ENCODE assay signal across 36 cellular contexts in the genomic region with DNA sequence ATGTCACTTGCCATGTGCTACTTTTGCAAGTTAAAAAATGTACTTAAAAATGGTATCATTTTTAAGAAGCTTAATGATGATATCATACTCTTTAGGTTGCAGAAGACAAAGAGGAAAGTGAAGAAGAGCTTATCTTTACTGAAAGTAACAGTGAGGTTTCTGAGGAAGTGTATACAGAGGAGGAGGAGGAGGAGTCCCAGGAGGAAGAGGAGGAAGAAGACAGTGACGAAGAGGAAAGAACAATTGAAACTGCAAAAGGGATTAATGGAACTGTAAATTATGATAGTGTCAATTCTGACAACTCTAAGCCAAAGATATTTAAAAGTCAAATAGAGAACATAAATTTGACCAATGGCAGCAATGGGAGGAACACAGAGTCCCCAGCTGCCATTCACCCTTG. TPM values are rescaled to one million over a fixed set of nuclear protein-coding genes. Genes with fewer than 3 reads are reported as not detected.
"Had no signal": no experiment of that assay in that cellular context is flagged by ENCODE, and none has a peak within 500 bp of the region (broad histone marks: within the 10 kb centered on the region; RNA-seq: fewer than 3 reads in every experiment).

No MANE protein-coding gene starts in this region.

- H3K4me3 Mint-ChIP-seq: activated CD4-positive, alpha-beta memory T cell treated with anti-CD3 and anti-CD28 coated beads for 36 hours; activated CD4-positive, alpha-beta T cell treated with anti-CD3 and anti-CD28 coated beads, Interleukin-2, amount 10 ng/mL, durations not matched to agents 24 days and 14 days; activated T-cell treated with anti-CD3 and anti-CD28 coated beads, Interleukin-2, amount 50 U/mL, for 4 hours; activated T-helper 17 cell treated with anti-CD3 and anti-CD28 coated beads, Interleukin-2, amount 50 U/mL, for 72 hours; effector memory CD8-positive, alpha-beta T cell; immature natural killer cell; natural killer cell; stimulated activated effector memory CD8-positive, alpha-beta T cell treated with anti-CD3 and anti-CD28 coated beads, Interleukin-12 subunit alpha, Interleukin-12 subunit beta, amount 100 ng/mL, for 72 hours; T-helper 2 cell treated with Interferon-gamma antibody and Interleukin-4, amounts not matched to agents 5 μg/mL and 100 μg/mL, for 36 hours had no signal

- H3K4me3 ChIP-seq: gastroesophageal sphincter, lung, stomach, tibial artery, upper lobe of right lung had no signal

- H3K9me3 Mint-ChIP-seq: activated CD4-positive, alpha-beta memory T cell treated with anti-CD3 and anti-CD28 coated beads for 36 hours; activated CD4-positive, alpha-beta T cell treated with anti-CD3 and anti-CD28 coated beads, Interleukin-2, amount 10 ng/mL, durations not matched to agents 24 days and 14 days; activated T-cell treated with anti-CD3 and anti-CD28 coated beads, Interleukin-2, amount 50 U/mL, for 4 hours; activated T-helper 17 cell treated with anti-CD3 and anti-CD28 coated beads, Interleukin-2, amount 50 U/mL, for 72 hours; effector memory CD8-positive, alpha-beta T cell; immature natural killer cell; natural killer cell; stimulated activated effector memory CD8-positive, alpha-beta T cell treated with anti-CD3 and anti-CD28 coated beads, Interleukin-12 subunit alpha, Interleukin-12 subunit beta, amount 100 ng/mL, for 72 hours; T-helper 2 cell treated with Interferon-gamma antibody and Interleukin-4, amounts not matched to agents 5 μg/mL and 100 μg/mL, for 36 hours had no signal

- ATAC-seq: activated T-cell treated with anti-CD3 and anti-CD28 coated beads, Interleukin-2, amount 50 U/mL, for 4 hours; activated T-helper 17 cell treated with anti-CD3 and anti-CD28 coated beads, Interleukin-2, amount 50 U/mL, for 72 hours; effector memory CD8-positive, alpha-beta T cell; gastroesophageal sphincter; natural killer cell; sciatic nerve; stimulated activated effector memory CD8-positive, alpha-beta T cell treated with anti-CD3 and anti-CD28 coated beads, Interleukin-12 subunit alpha, Interleukin-12 subunit beta, amount 100 ng/mL, for 72 hours; upper lobe of right lung had no signal

- DNase-seq: activated CD4-positive, alpha-beta memory T cell treated with anti-CD3 and anti-CD28 coated beads for 36 hours; activated CD4-positive, alpha-beta T cell treated with anti-CD3 and anti-CD28 coated beads, Interleukin-2, amount 10 ng/mL, durations not matched to agents 24 days and 14 days; activated CD4-positive, CD25-positive, alpha-beta regulatory T cell treated with anti-CD3 and anti-CD28 coated beads, Interleukin-2, amount 50 U/mL, for 72 hours; activated CD8-positive, alpha-beta memory T cell treated with anti-CD3 and anti-CD28 coated beads, Interleukin-2, amount 50 U/mL, for 4 hours; activated gamma-delta T cell treated with Interleukin-2 at 50 U/mL for 16 hours; activated naive CD4-positive, alpha-beta T cell treated with anti-CD3 and anti-CD28 coated beads, Interleukin-2, amount 50 U/mL, for 16 hours; activated T-cell treated with anti-CD3 and anti-CD28 coated beads, Interleukin-2, amount 50 U/mL, for 4 hours; amniotic stem cell; brain microvascular endothelial cell; caudate nucleus; cortex of kidney; effector memory CD8-positive, alpha-beta T cell; erythroblast; hypothalamus; immature natural killer cell; kidney; mesendoderm; natural killer cell; posterior cingulate gyrus; small intestine; stimulated activated CD4-positive, alpha-beta T cell treated with anti-CD3 and anti-CD28 coated beads, Interleukin-4, amount 100 ng/mL, for 24 hours; stomach; T-helper 1 cell; tibial artery; upper lobe of right lung had no signal

- H3K36me3 Mint-ChIP-seq: activated CD4-positive, alpha-beta memory T cell treated with anti-CD3 and anti-CD28 coated beads for 36 hours; natural killer cell; stimulated activated effector memory CD8-positive, alpha-beta T cell treated with anti-CD3 and anti-CD28 coated beads, Interleukin-12 subunit alpha, Interleukin-12 subunit beta, amount 100 ng/mL, for 72 hours had no signal

- H3K9me3 ChIP-seq: gastroesophageal sphincter, stomach, tibial artery, upper lobe of right lung had no signal

- H3K4me1 ChIP-seq: gastroesophageal sphincter, stomach, tibial artery, upper lobe of right lung had no signal

- H3K27ac ChIP-seq: brain microvascular endothelial cell, gastroesophageal sphincter, stomach, tibial artery, upper lobe of right lung had no signal

- H3K27ac Mint-ChIP-seq: activated CD4-positive, alpha-beta memory T cell treated with anti-CD3 and anti-CD28 coated beads for 36 hours; activated CD4-positive, alpha-beta T cell treated with anti-CD3 and anti-CD28 coated beads, Interleukin-2, amount 10 ng/mL, durations not matched to agents 24 days and 14 days; activated T-helper 17 cell treated with anti-CD3 and anti-CD28 coated beads, Interleukin-2, amount 50 U/mL, for 72 hours; effector memory CD8-positive, alpha-beta T cell; immature natural killer cell; natural killer cell; stimulated activated effector memory CD8-positive, alpha-beta T cell treated with anti-CD3 and anti-CD28 coated beads, Interleukin-12 subunit alpha, Interleukin-12 subunit beta, amount 100 ng/mL, for 72 hours; T-helper 2 cell treated with Interferon-gamma antibody and Interleukin-4, amounts not matched to agents 5 μg/mL and 100 μg/mL, for 36 hours had no signal

- H3K27me3 ChIP-seq: brain microvascular endothelial cell, gastroesophageal sphincter, stomach, upper lobe of right lung had no signal

- H3K36me3 ChIP-seq: brain microvascular endothelial cell, gastroesophageal sphincter, stomach, tibial artery, upper lobe of right lung had no signal

- H3K4me1 Mint-ChIP-seq: activated CD4-positive, alpha-beta T cell treated with anti-CD3 and anti-CD28 coated beads, Interleukin-2, amount 10 ng/mL, durations not matched to agents 24 days and 14 days; activated T-helper 17 cell treated with anti-CD3 and anti-CD28 coated beads, Interleukin-2, amount 50 U/mL, for 72 hours; immature natural killer cell; natural killer cell; stimulated activated effector memory CD8-positive, alpha-beta T cell treated with anti-CD3 and anti-CD28 coated beads, Interleukin-12 subunit alpha, Interleukin-12 subunit beta, amount 100 ng/mL, for 72 hours had no signal

RNA-seq across cellular contexts. Expression of gene LMOD2, which starts 6.1 kb away (rescaled TPM):
- total RNA-seq: activated CD4-positive, alpha-beta memory T cell treated with anti-CD3 and anti-CD28 coated beads for 36 hours; activated CD4-positive, alpha-beta T cell treated with anti-CD3 and anti-CD28 coated beads, Interleukin-2, amount 10 ng/mL, durations not matched to agents 24 days and 14 days; activated CD8-positive, alpha-beta memory T cell treated with anti-CD3 and anti-CD28 coated beads for 36 hours; activated T-cell treated with anti-CD3 and anti-CD28 coated beads, Interleukin-2, amount 50 U/mL, for 4 hours; activated T-helper 17 cell treated with anti-CD3 and anti-CD28 coated beads, Interleukin-2, amount 50 U/mL, for 72 hours; astrocyte; chondrocyte; gastroesophageal sphincter; kidney; mononuclear cell; natural killer cell; omental fat pad; sciatic nerve; stomach had no signal
- polyA plus RNA-seq: immature natural killer cell, lung had no signal
